In genomic region chr7:158157460-158157859, GRCh38 we compare ENCODE assay signal across 30 cellular contexts.
"Had no signal": no experiment of that assay in that cellular context is flagged by ENCODE, and none has a peak within 500 bp of the region (broad histone marks: within the 10 kb centered on the region; RNA-seq: fewer than 3 reads in every experiment).

No MANE protein-coding gene starts in this region.

- H3K4me1 ChIP-seq: left lung, lower lobe of right lung, parathyroid adenoma, right atrium auricular region, right lobe of liver, stomach, testis, thyroid gland, transverse colon, upper lobe of left lung, vagina had no signal

- H3K79me2 ChIP-seq: parathyroid adenoma had no signal

- H2AFZ ChIP-seq: neural progenitor cell, parathyroid adenoma had no signal

- H3K36me3 Mint-ChIP-seq: immature natural killer cell, mesothelial cell of epicardium, natural killer cell, neural progenitor cell had no signal

- H3K4me3 ChIP-seq: left lung, lower lobe of right lung, neural progenitor cell, right atrium auricular region, right lobe of liver, smooth muscle cell, stomach, testis, thyroid gland, transverse colon, upper lobe of left lung, vagina had no signal

- H3K27me3 ChIP-seq: left lung, neural progenitor cell, neutrophil, right atrium auricular region, right lobe of liver, stomach, testis, thyroid gland, transverse colon, upper lobe of left lung, vagina had no signal

- H3K4me2 ChIP-seq: neural progenitor cell, smooth muscle cell had no signal

- H3K27ac Mint-ChIP-seq: immature natural killer cell; mesothelial cell of epicardium; natural killer cell; nephron progenitor cell; neural progenitor cell; progenitor cell of endocrine pancreas; stimulated activated naive B cell treated with anti-CD40 and anti-IgM and Interleukin-4, amounts not matched to agents 10 μg/mL and 1 μg/mL and 100 μg/mL, for 72 hours had no signal

- H3K27me3 Mint-ChIP-seq: naive B cell; progenitor cell of endocrine pancreas; stimulated activated naive B cell treated with anti-CD40 and anti-IgM and Interleukin-4, amounts not matched to agents 10 μg/mL and 1 μg/mL and 100 μg/mL, for 72 hours had no signal

- H3K36me3 ChIP-seq: left lung, lower lobe of right lung, neural progenitor cell, neutrophil, right atrium auricular region, right lobe of liver, stomach, thyroid gland, transverse colon, upper lobe of left lung, vagina had no signal

- H3K27ac ChIP-seq: left lung, lower lobe of right lung, neural progenitor cell, neutrophil, parathyroid adenoma, right atrium auricular region, right lobe of liver, stomach, testis, thyroid gland, transverse colon, upper lobe of left lung, vagina had no signal

- H3K9me3 ChIP-seq: lower lobe of right lung, right atrium auricular region, right lobe of liver, stomach, testis, thyroid gland, transverse colon, upper lobe of left lung, vagina had no signal

- H3K9ac ChIP-seq: neural progenitor cell, parathyroid adenoma had no signal

- DNase-seq: hippocampal formation; immature natural killer cell; kidney; left colon; left lung; lower lobe of right lung; mammary epithelial cell; mesenchymal stem cell; naive B cell; natural killer cell; nephron progenitor cell; occipital lobe; right lobe of liver; stimulated activated CD4-positive, alpha-beta T cell treated with anti-CD3 and anti-CD28 coated beads, Interleukin-1b, Interleukin-23, amount 100 ng/mL, for 48 hours; stimulated activated CD4-positive, alpha-beta T cell treated with anti-CD3 and anti-CD28 coated beads, Interleukin-2, amount 100 ng/mL, for 48 hours; stimulated activated naive B cell treated with anti-CD40 and anti-IgM and Interleukin-4, amounts not matched to agents 10 μg/mL and 1 μg/mL and 100 μg/mL, for 72 hours; stimulated activated naive CD8-positive, alpha-beta T cell treated with anti-CD3 and anti-CD28 coated beads, Interleukin-15, Interleukin-2, amounts not matched to agents 100 U/mL and 50 U/mL, for 24 hours; stomach; testis; thyroid gland; transverse colon had no signal

- H3K4me1 Mint-ChIP-seq: immature natural killer cell; mesothelial cell of epicardium; naive B cell; natural killer cell; nephron progenitor cell; neural progenitor cell; stimulated activated naive B cell treated with anti-CD40 and anti-IgM and Interleukin-4, amounts not matched to agents 10 μg/mL and 1 μg/mL and 100 μg/mL, for 72 hours had no signal

- H3K4me3 Mint-ChIP-seq: immature natural killer cell; mesothelial cell of epicardium; naive B cell; natural killer cell; nephron progenitor cell; neural progenitor cell; stimulated activated naive B cell treated with anti-CD40 and anti-IgM and Interleukin-4, amounts not matched to agents 10 μg/mL and 1 μg/mL and 100 μg/mL, for 72 hours had no signal

- ATAC-seq: left colon; left lung; natural killer cell; stimulated activated naive B cell treated with anti-CD40 and anti-IgM and Interleukin-4, amounts not matched to agents 10 μg/mL and 1 μg/mL and 100 μg/mL, for 72 hours; stimulated activated naive CD8-positive, alpha-beta T cell treated with anti-CD3 and anti-CD28 coated beads, Interleukin-15, Interleukin-2, amounts not matched to agents 100 U/mL and 50 U/mL, for 24 hours had no signal
